8 cellular contexts compared by ENCODE assay signal in the genomic region with DNA sequence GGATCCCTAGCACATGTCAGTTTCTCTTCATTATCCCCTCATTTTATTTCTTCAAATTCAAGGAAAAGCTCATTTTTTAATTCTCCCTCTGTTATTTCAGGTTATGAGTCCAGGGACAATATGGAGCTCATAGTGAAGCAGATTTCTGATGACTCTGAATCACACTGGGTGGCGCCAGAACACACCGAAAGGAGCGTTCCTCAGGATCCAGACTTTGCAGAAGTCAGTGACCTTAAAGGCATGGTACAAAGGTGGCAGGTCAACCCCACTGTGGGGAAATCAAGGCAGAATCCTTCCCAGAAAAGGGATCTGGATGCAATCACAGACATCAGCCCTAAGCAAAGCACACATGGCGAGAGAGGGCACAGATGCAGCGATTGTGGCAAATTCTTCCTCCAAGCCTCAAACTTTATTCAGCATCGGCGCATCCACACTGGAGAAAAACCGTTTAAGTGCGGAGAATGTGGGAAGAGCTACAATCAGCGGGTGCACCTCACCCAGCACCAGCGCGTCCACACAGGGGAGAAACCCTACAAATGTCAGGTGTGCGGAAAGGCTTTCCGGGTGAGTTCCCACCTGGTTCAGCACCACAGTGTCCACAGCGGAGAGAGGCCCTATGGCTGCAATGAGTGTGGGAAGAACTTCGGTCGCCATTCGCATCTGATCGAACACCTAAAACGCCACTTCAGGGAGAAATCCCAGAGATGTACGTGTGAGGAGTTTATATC. TPM values are rescaled to one million over a fixed set of nuclear protein-coding genes. Genes with fewer than 3 reads are reported as not detected.
A peak's percentile ranks its signal among the peaks of the same experiment; 100 is the strongest.
DNase-seq lines count a peak whose midpoint lies in the region; ATAC-seq and TF ChIP-seq lines count a peak whose summit lies in the region.

No MANE protein-coding gene starts in this region.

- intact Hi-C loops in CD8-positive, alpha-beta T cell (cut with DNase I, micrococcal nuclease), result loop anchor here in 1 of 2 experiments (5.0 kb wide), 1 partner anchor 311 kb away; no protein-coding TSS in a partner anchor

- no peaks in the 10 kb centered on the region for H3K27me3 Mint-ChIP-seq in CD8-positive, alpha-beta T cell (ENCODE audit: low read depth)
- no peaks in the 10 kb centered on the region for H3K27me3 Mint-ChIP-seq in activated naive CD4-positive, alpha-beta T cell treated with anti-CD3 and anti-CD28 coated beads, Interleukin-2, amount 10 ng/mL, durations not matched to agents 7 days and 5 days

- no peak for ATAC-seq in CD8-positive, alpha-beta T cell
- no peak for ATAC-seq in GM19328 (IDR thresholded peaks at IDR 0.05; ENCODE audit: unreplicated experiment)

- POLR2A ChIA-PET in CD8-positive, alpha-beta T cell (lab: Charles Lee), result interaction anchor here (1.7 kb wide), 1 partner anchor 31 kb away, joined by 4 read pairs; no protein-coding TSS in a partner anchor

- H3K9me3 Mint-ChIP-seq in CD8-positive, alpha-beta T cell, result peaks cover 10% of the 10 kb centered on the region
- peaks cover 18% of the 10 kb centered on the region for H3K9me3 Mint-ChIP-seq in activated naive CD4-positive, alpha-beta T cell treated with anti-CD3 and anti-CD28 coated beads, Interleukin-2, amount 10 ng/mL, durations not matched to agents 7 days and 5 days

- H3K4me3 ChIP-seq in CD8-positive, alpha-beta T cell (ENCODE audit: low read depth, low read length), result no peak overlapping the region
- no peak overlapping the region for H3K4me3 ChIP-seq in HL-60 (replicated peaks; ENCODE audit: insufficient read depth, low read length)

- H3K36me3 Mint-ChIP-seq in CD8-positive, alpha-beta T cell, result peaks cover 61% of the 10 kb centered on the region
- peaks cover 64% of the 10 kb centered on the region for H3K36me3 Mint-ChIP-seq in activated naive CD4-positive, alpha-beta T cell treated with anti-CD3 and anti-CD28 coated beads, Interleukin-2, amount 10 ng/mL, durations not matched to agents 7 days and 5 days

- peaks cover 9% of the 10 kb centered on the region for H3K36me3 ChIP-seq in CD8-positive, alpha-beta T cell (ENCODE audit: insufficient read depth, low read length)

- H3K27ac ChIP-seq in CD8-positive, alpha-beta T cell (ENCODE audit: low read depth, low read length), result no peak overlapping the region
- H3K27ac ChIP-seq in HL-60 (replicated peaks), result no peak overlapping the region

- H3K9me3 ChIP-seq in CD8-positive, alpha-beta T cell (ENCODE audit: low read length), result peaks cover 5% of the 10 kb centered on the region

- no peaks in the 10 kb centered on the region for H3K4me1 ChIP-seq in CD8-positive, alpha-beta T cell (ENCODE audit: insufficient read depth, low read length)

- peak in 3 of 7 experiments; percentile 16 to 30 (median 29) for DNase-seq in CD8-positive, alpha-beta T cell
- peak in 1 of 2 experiments; percentile 23 for DNase-seq in HL-60 (ENCODE audit: low read depth in 1 of 2, low spot score in 1 of 2)
- peak; percentile 41 for DNase-seq in activated naive CD4-positive, alpha-beta T cell treated with anti-CD3 and anti-CD28 coated beads, Interleukin-2, amount 10 ng/mL, durations not matched to agents 7 days and 5 days
- DNase-seq in lung microvascular endothelial cell (ENCODE audit: low read depth in 2 of 2), result peak; percentile 25 to 27
- no peak for DNase-seq in NCI-H2029 (lab: John Stamatoyannopoulos, UW)
- DNase-seq in SKM-1 treated with dmso at 0.1 percent for 144 hours (lab: John Stamatoyannopoulos, UW; ENCODE audit: unreplicated experiment), result no peak
- DNase-seq in amygdala (lab: John Stamatoyannopoulos, UW), result no peak

- CTCF ChIA-PET in CD8-positive, alpha-beta T cell (lab: Charles Lee), result interaction anchor here (0.9 to 2.1 kb wide), 3 partner anchors 9 to 54 kb away, joined by 3 to 8 read pairs (median 4); no protein-coding TSS in a partner anchor
- CTCF ChIA-PET in activated naive CD4-positive, alpha-beta T cell treated with anti-CD3 and anti-CD28 coated beads, Interleukin-2, amount 10 ng/mL, durations not matched to agents 7 days and 5 days (lab: Charles Lee), result interaction anchor here (0.6 to 1.4 kb wide), 7 partner anchors 99 to 538 kb away, joined by 3 read pairs; no protein-coding TSS in a partner anchor

- no peak for TF ChIP-seq CTCF in CD8-positive, alpha-beta T cell (IDR thresholded peaks at IDR 0.05)
- TF ChIP-seq CTCF in HL-60 (IDR thresholded peaks at IDR 0.05; ENCODE audit: insufficient read depth, low read length), result peak; percentile 11

- H3K4me3 Mint-ChIP-seq in CD8-positive, alpha-beta T cell, result no peak overlapping the region
- H3K4me3 Mint-ChIP-seq in activated naive CD4-positive, alpha-beta T cell treated with anti-CD3 and anti-CD28 coated beads, Interleukin-2, amount 10 ng/mL, durations not matched to agents 7 days and 5 days, result no peak overlapping the region

- no peaks in the 10 kb centered on the region for H3K27me3 ChIP-seq in CD8-positive, alpha-beta T cell (ENCODE audit: insufficient read depth, low read length)
- no peaks in the 10 kb centered on the region for H3K27me3 ChIP-seq in HL-60 (ENCODE audit: insufficient read depth, poor library complexity, severe bottlenecking)

- peak overlapping the region; percentile 42 for H3K27ac Mint-ChIP-seq in CD8-positive, alpha-beta T cell
- H3K27ac Mint-ChIP-seq in activated naive CD4-positive, alpha-beta T cell treated with anti-CD3 and anti-CD28 coated beads, Interleukin-2, amount 10 ng/mL, durations not matched to agents 7 days and 5 days, result no peak overlapping the region

- no peaks in the 10 kb centered on the region for H3K4me1 Mint-ChIP-seq in CD8-positive, alpha-beta T cell (ENCODE audit: low read depth)
- no peaks in the 10 kb centered on the region for H3K4me1 Mint-ChIP-seq in activated naive CD4-positive, alpha-beta T cell treated with anti-CD3 and anti-CD28 coated beads, Interleukin-2, amount 10 ng/mL, durations not matched to agents 7 days and 5 days

RNA-seq across cellular contexts. Expression of gene ZKSCAN5, which starts 21.4 kb away (rescaled TPM):
- 1 to 10 TPM; 6.0 to 6.2 TPM for total RNA-seq in CD8-positive, alpha-beta T cell
- 6.1 and 7.5 TPM in 2 replicates for total RNA-seq in lung microvascular endothelial cell

RNA-seq across cellular contexts. Expression of gene ZNF394, which starts 25.8 kb away (rescaled TPM):
- total RNA-seq in CD8-positive, alpha-beta T cell, result 100 to 1,000 TPM; 256 to 268 TPM
- 17.2 and 25.8 TPM in 2 replicates for total RNA-seq in lung microvascular endothelial cell

RNA-seq across cellular contexts. Expression of gene FAM200A, which starts 26.0 kb away (rescaled TPM):
- total RNA-seq in CD8-positive, alpha-beta T cell, result 1 to 10 TPM; 2.7 to 3.3 TPM
- total RNA-seq in lung microvascular endothelial cell, result 3.3 and 3.8 TPM in 2 replicates

RNA-seq across cellular contexts. Expression of gene ZNF655, which starts 32.6 kb away (rescaled TPM):
- 100 to 1,000 TPM; 177 to 186 TPM for total RNA-seq in CD8-positive, alpha-beta T cell
- 4.6 and 9.5 TPM in 2 replicates for total RNA-seq in lung microvascular endothelial cell

RNA-seq across cellular contexts. Expression of gene ZNF789, which starts 53.2 kb away (rescaled TPM):
- total RNA-seq in CD8-positive, alpha-beta T cell, result 10 to 100 TPM; 12.9 to 14.1 TPM
- 2.4 and 3.6 TPM in 2 replicates for total RNA-seq in lung microvascular endothelial cell

Comparison
In these comparisons a context has a peak if more than half of its experiments do, and no peak if none do; other contexts are left out.
1. DNase-seq: peak in activated naive CD4-positive, alpha-beta T cell treated with anti-CD3 and anti-CD28 coated beads, Interleukin-2, amount 10 ng/mL, durations not matched to agents 7 days and 5 days (single experiment) and lung microvascular endothelial cell (2 of 2); none in NCI-H2029 (single experiment), SKM-1 treated with dmso at 0.1 percent for 144 hours (single experiment) and amygdala (0 of 56).